Comparison of ENCODE assay signal across 1 cellular context in genomic region chr14:47278233-47278842, GRCh38.
TF ChIP-seq lines count a peak whose summit lies in the region.

No MANE protein-coding gene starts in this region.

TF ChIP-seq in IMR-90, 13 proteins besides CTCF, POLR2A, EP300 and RAD21 (continued from another document):
- TF ChIP-seq, protein P1, sequence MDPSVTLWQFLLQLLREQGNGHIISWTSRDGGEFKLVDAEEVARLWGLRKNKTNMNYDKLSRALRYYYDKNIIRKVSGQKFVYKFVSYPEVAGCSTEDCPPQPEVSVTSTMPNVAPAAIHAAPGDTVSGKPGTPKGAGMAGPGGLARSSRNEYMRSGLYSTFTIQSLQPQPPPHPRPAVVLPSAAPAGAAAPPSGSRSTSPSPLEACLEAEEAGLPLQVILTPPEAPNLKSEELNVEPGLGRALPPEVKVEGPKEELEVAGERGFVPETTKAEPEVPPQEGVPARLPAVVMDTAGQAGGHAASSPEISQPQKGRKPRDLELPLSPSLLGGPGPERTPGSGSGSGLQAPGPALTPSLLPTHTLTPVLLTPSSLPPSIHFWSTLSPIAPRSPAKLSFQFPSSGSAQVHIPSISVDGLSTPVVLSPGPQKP (IDR thresholded peaks at IDR 0.05; ENCODE audit: borderline replicate concordance, low read depth, low read length) = no peak
- TF ChIP-seq NFE2L2 (IDR thresholded peaks at IDR 0.05; ENCODE audit: low read depth, low read length) = no peak
- TF ChIP-seq MXI1 (IDR thresholded peaks at IDR 0.05; ENCODE audit: borderline replicate concordance, low read depth, low read length) = no peak
